ENCODE assay signal across 8 cellular contexts in the genomic region with DNA sequence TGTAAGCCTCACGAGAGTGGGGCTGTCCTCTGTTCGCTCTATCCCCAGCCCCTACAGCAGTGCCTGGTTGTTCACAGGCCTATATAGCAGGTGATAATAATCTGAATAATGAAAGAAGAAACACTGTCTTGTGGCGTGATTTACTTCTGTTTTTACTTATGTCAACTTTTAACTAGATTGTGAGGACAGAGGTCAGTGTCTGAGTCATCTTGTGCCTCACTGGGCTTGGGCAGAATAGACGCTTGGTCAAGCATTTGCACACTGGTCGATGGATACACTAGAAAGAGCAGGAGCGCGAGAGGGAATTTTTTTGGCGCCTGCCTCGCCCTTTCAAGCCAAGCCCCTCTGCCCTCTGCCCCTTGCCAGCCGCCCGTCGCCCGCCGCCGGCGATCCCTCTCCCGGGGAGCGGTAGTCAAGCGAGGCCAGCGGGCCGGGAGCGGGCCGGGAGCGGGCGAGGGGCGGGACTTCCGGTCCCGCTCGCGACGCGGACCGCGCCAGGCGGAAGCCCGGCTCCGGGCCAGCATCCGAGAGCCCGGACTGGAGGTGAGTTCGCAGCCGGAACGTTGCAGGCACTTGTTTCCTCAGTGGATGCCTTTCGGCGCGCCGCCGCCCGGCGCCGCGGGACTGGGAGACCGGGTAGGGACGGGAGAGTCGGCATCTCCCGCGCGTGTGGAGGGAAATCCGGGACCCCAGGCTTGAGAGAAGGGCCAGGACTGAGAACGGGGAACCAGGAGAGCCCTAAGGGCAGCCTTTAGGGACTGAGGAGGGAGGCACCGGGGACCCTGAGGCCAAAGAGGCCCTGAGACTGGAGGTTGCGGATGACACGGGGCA. TPM values are rescaled to one million over a fixed set of nuclear protein-coding genes. Genes with fewer than 3 reads are reported as not detected.
DNase-seq lines count a peak whose midpoint lies in the region; ATAC-seq and TF ChIP-seq lines count a peak whose summit lies in the region.

Gene DISP1, plus strand, starts transcription at position 504 of the 831 bp plus-strand sequence. CDS start 127,785 bp downstream, outside the sequence.

- ATAC-seq in GM18870 (IDR thresholded peaks at IDR 0.05; ENCODE audit: unreplicated experiment) (peak; percentile 83), HG03103 (IDR thresholded peaks at IDR 0.05; ENCODE audit: low read depth, unreplicated experiment) (peak; percentile 87)

- DNase-seq in AG08395 (ENCODE audit: low spot score) (peak; percentile 84), NCI-H2227 treated with DMSO at 0.1 percent for 48 hours (lab: John Stamatoyannopoulos, UW) (peak; percentile 81), colonic mucosa (peak; percentile 81)
- peak; percentile 80 for DNase-seq in activated CD4-positive, alpha-beta T cell treated with anti-CD3 and anti-CD28 coated beads for 48 hours
- DNase-seq in stimulated activated CD4-positive, alpha-beta T cell treated with anti-CD3 and anti-CD28 coated beads, Interleukin-1b, Interleukin-23, amount 100 ng/mL, for 4 hours (ENCODE audit: low read depth in 2 of 2), result peak; percentile 43 to 64

- H3K9me3 ChIP-seq in colonic mucosa, result no peaks in the 10 kb centered on the region

- peak within 1 kb of the TSS; percentile 82 to 92 for H3K9ac ChIP-seq in colonic mucosa (ENCODE audit: low read depth in 2 of 2, low read length in 2 of 2)

- H3K27me3 ChIP-seq in colonic mucosa (no peaks in the 10 kb centered on the region), layer of hippocampus (ENCODE audit: control insufficient read depth, insufficient read depth, low read length) (no peaks in the 10 kb centered on the region)

- H3K4me1 ChIP-seq in colonic mucosa, result peaks cover 8% of the 10 kb centered on the region

- intact Hi-C loops in colonic mucosa (cut with DNase I), result no loop called here

- H3K36me3 ChIP-seq in colonic mucosa, result no peaks in the 10 kb centered on the region

- H3K27ac ChIP-seq in colonic mucosa (peak within 1 kb of the TSS; percentile 93), layer of hippocampus (ENCODE audit: low read depth, low read length) (peak within 1 kb of the TSS; percentile 69)

- H3K4me3 ChIP-seq in colonic mucosa, result peak within 1 kb of the TSS; percentile 73

- TF ChIP-seq CTCF in colonic mucosa (IDR thresholded peaks at IDR 0.05), result no peak

RNA-seq across cellular contexts. Expression of gene DISP1, which starts in this region (rescaled TPM):
- total RNA-seq in colonic mucosa, result 1 to 10 TPM; 2.5 to 2.9 TPM

Comparison
In these comparisons a context has a peak if more than half of its experiments do, and no peak if none do; other contexts are left out.
1. Peak in every context shown above with its lines: DNase-seq, ATAC-seq, H3K4me3 ChIP-seq and H3K27ac ChIP-seq.